In genomic region chr22:42621505-42622002, GRCh38 we compare ENCODE assay signal across 1 cellular context.
TF ChIP-seq lines count a peak whose summit lies in the region.

No MANE protein-coding gene starts in this region.

TF ChIP-seq in HCT116, 20 proteins besides CTCF, POLR2A, EP300 and RAD21 (continued from another document):
- TF ChIP-seq REST (IDR thresholded peaks at IDR 0.05; ENCODE audit: low read depth) (no peak), ELF1 (IDR thresholded peaks at IDR 0.05; ENCODE audit: borderline replicate concordance, low read depth) (no peak), FOSL1 (IDR thresholded peaks at IDR 0.05; ENCODE audit: low read depth) (no peak), CBX3 (IDR thresholded peaks at IDR 0.05; ENCODE audit: low read depth) (no peak), ATF3 (IDR thresholded peaks at IDR 0.05) (no peak), MAX (IDR thresholded peaks at IDR 0.05) (no peak)
TF ChIP-seq in HCT116: peak in this region for 0.
